Comparison of ENCODE assay signal across 27 cellular contexts in the genomic region with DNA sequence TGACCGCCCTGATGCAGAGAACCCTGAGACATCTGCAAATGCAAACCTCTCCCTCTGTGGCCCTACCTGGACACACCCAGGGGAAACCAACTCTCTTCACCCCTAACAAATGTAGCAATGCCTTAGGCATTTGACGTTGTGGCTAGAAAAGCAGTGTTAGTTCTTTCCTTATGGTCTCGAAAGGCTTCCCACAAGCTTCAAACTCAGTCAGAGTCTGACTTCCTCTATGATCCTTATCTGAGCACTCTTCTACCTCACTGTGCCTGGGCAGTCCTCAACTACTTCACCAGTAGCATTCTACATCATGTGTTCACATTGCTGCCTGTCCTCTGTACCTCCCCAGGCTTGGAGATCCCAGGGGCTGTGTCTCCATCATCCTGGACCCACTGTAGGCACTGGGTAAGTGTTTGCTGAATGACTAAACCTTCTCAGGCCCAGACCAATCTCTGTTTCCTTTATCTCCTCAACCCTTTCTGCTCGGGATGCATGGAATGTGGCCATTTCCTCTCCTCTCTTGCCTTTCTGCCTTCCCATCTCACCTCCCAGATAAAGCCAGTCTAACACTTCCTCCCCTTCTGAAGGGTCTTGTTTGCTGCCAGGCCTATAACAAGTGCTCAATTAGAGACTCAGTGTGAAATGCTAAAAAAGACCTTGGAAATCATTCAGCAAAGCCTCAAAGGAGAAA.
"Had no signal": no experiment of that assay in that cellular context is flagged by ENCODE, and none has a peak within 500 bp of the region (broad histone marks: within the 10 kb centered on the region; RNA-seq: fewer than 3 reads in every experiment).

No MANE protein-coding gene starts in this region.

- H3K36me3 Mint-ChIP-seq: activated naive CD4-positive, alpha-beta T cell treated with anti-CD3 and anti-CD28 coated beads, Interleukin-2, amount 10 ng/mL, durations not matched to agents 7 days and 5 days; activated naive CD8-positive, alpha-beta T cell treated with anti-CD3 and anti-CD28 coated beads for 36 hours had no signal

- H3K27me3 ChIP-seq: brain microvascular endothelial cell, SJSA1 had no signal

- H3K4me3 ChIP-seq: SJSA1 had no signal

- ATAC-seq: activated CD8-positive, alpha-beta T cell treated with anti-CD3 and anti-CD28 coated beads, Interleukin-2, amount 10 ng/mL, durations not matched to agents 7 days and 5 days; activated T-cell treated with anti-CD3 and anti-CD28 coated beads, Interleukin-2, amount 50 U/mL, for 4 hours; activated T-helper 17 cell treated with anti-CD3 and anti-CD28 coated beads, Interleukin-2, amount 50 U/mL, for 72 hours; PC-3; SK-N-SH treated with all-trans-retinoic acid at 6 μM for 48 hours; T-helper 17 cell; WTC11 had no signal

- H3K36me3 ChIP-seq: brain microvascular endothelial cell, SJSA1 had no signal

- H3K4me1 ChIP-seq: SJSA1 had no signal

- DNase-seq: activated CD4-positive, alpha-beta T cell treated with anti-CD3 and anti-CD28 coated beads for 48 hours; activated CD4-positive, alpha-beta T cell treated with anti-CD3 and anti-CD28 coated beads, Interleukin-2, amount 50 U/mL, for 4 hours; activated CD4-positive, CD25-positive, alpha-beta regulatory T cell treated with anti-CD3 and anti-CD28 coated beads, Interleukin-2, amount 50 U/mL, for 72 hours; activated CD8-positive, alpha-beta T cell treated with anti-CD3 and anti-CD28 coated beads, Interleukin-2, amount 10 ng/mL, durations not matched to agents 7 days and 5 days; activated gamma-delta T cell; activated naive CD4-positive, alpha-beta T cell treated with anti-CD3 and anti-CD28 coated beads, Interleukin-2, amount 10 ng/mL, durations not matched to agents 7 days and 5 days; activated naive CD8-positive, alpha-beta T cell treated with anti-CD3 and anti-CD28 coated beads for 36 hours; activated T-cell treated with anti-CD3 and anti-CD28 coated beads, Interleukin-2, amount 50 U/mL, for 4 hours; brain microvascular endothelial cell; cerebellar nuclear complex; KG1; NCI-H1092; NCI-H1417; NCI-H1930; NCI-H2171; NCI-H2227 treated with DMSO at 0.1 percent for 48 hours; NCI-H510A; NCI-H526 treated with DMSO at 0.1 percent for 48 hours; NCI-H82; PC-3; SHP77; T-helper 17 cell; T-helper 9 cell had no signal

- H3K27ac ChIP-seq: brain microvascular endothelial cell, SJSA1 had no signal

- H3K4me3 Mint-ChIP-seq: activated CD8-positive, alpha-beta T cell treated with anti-CD3 and anti-CD28 coated beads, Interleukin-2, amount 10 ng/mL, durations not matched to agents 7 days and 5 days; activated naive CD4-positive, alpha-beta T cell treated with anti-CD3 and anti-CD28 coated beads, Interleukin-2, amount 10 ng/mL, durations not matched to agents 7 days and 5 days; activated naive CD8-positive, alpha-beta T cell treated with anti-CD3 and anti-CD28 coated beads for 36 hours; activated T-cell treated with anti-CD3 and anti-CD28 coated beads, Interleukin-2, amount 50 U/mL, for 4 hours; activated T-helper 17 cell treated with anti-CD3 and anti-CD28 coated beads, Interleukin-2, amount 50 U/mL, for 72 hours; T-helper 17 cell; WTC11 had no signal

- H3K4me1 Mint-ChIP-seq: activated naive CD4-positive, alpha-beta T cell treated with anti-CD3 and anti-CD28 coated beads, Interleukin-2, amount 10 ng/mL, durations not matched to agents 7 days and 5 days; activated naive CD8-positive, alpha-beta T cell treated with anti-CD3 and anti-CD28 coated beads for 36 hours; T-helper 17 cell had no signal

- H3K9me3 ChIP-seq: SJSA1 had no signal

- H3K27ac Mint-ChIP-seq: activated CD8-positive, alpha-beta T cell treated with anti-CD3 and anti-CD28 coated beads, Interleukin-2, amount 10 ng/mL, durations not matched to agents 7 days and 5 days; activated naive CD4-positive, alpha-beta T cell treated with anti-CD3 and anti-CD28 coated beads, Interleukin-2, amount 10 ng/mL, durations not matched to agents 7 days and 5 days; activated naive CD8-positive, alpha-beta T cell treated with anti-CD3 and anti-CD28 coated beads for 36 hours; activated T-helper 17 cell treated with anti-CD3 and anti-CD28 coated beads, Interleukin-2, amount 50 U/mL, for 72 hours; T-helper 17 cell; WTC11 had no signal

- H3K27me3 Mint-ChIP-seq: activated naive CD8-positive, alpha-beta T cell treated with anti-CD3 and anti-CD28 coated beads for 36 hours had no signal

- H3K9me3 Mint-ChIP-seq: activated naive CD4-positive, alpha-beta T cell treated with anti-CD3 and anti-CD28 coated beads, Interleukin-2, amount 10 ng/mL, durations not matched to agents 7 days and 5 days; activated naive CD8-positive, alpha-beta T cell treated with anti-CD3 and anti-CD28 coated beads for 36 hours; activated T-cell treated with anti-CD3 and anti-CD28 coated beads, Interleukin-2, amount 50 U/mL, for 4 hours; activated T-helper 17 cell treated with anti-CD3 and anti-CD28 coated beads, Interleukin-2, amount 50 U/mL, for 72 hours; WTC11 had no signal
